ENCODE assay signal across 8 cellular contexts in genomic region chr19:15264061-15264932, GRCh38. TPM values are rescaled to one million over a fixed set of nuclear protein-coding genes. Genes with fewer than 3 reads are reported as not detected.
DNase-seq lines count a peak whose midpoint lies in the region; ATAC-seq, FAIRE-seq and TF ChIP-seq lines count a peak whose summit lies in the region.

No MANE protein-coding gene starts in this region.

- no peak overlapping the region for H3K9ac ChIP-seq in Loucy (ENCODE audit: low read depth, low read length, poor library complexity, severe bottlenecking)
- H3K9ac ChIP-seq in K562 (ENCODE audit: insufficient read depth in 1 of 2, low read depth in 2 of 2, low read length in 2 of 2), result no peak overlapping the region

- H3K27me3 ChIP-seq in Loucy (ENCODE audit: insufficient read depth, low read length, poor library complexity, severe bottlenecking) (no peaks in the 10 kb centered on the region), K562 (ENCODE audit: control insufficient read depth in 2 of 2, insufficient read depth in 2 of 2, low read length in 2 of 2) (no peaks in the 10 kb centered on the region)

- TF ChIP-seq CTCF in Loucy (conservative IDR thresholded peaks at IDR 0.05; ENCODE audit: low read length), result peak; percentile 83
- peak; percentile 77 to 90 (median 80) for TF ChIP-seq CTCF in K562 (IDR thresholded peaks at IDR 0.05 in 2 of 3, conservative IDR thresholded peaks at IDR 0.05 in 1 of 3; ENCODE audit: insufficient read depth in 2 of 3, low read depth in 1 of 3, low read length in 3 of 3)

- intact Hi-C loops in K562 (cut with micrococcal nuclease), result loop anchor here (2.0 to 5.0 kb wide), 3 partner anchors 87 to 293 kb away; partner anchors contain the start of gene AKAP8

- H3K9me3 ChIP-seq in Loucy (ENCODE audit: insufficient read depth, low read depth, low read length) (no peaks in the 10 kb centered on the region), K562 (replicated peaks; ENCODE audit: control insufficient read depth, insufficient read depth, low read depth, low read length) (no peaks in the 10 kb centered on the region)

- CTCF ChIA-PET in K562 (lab: Yijun Ruan, JAX; ENCODE audit: low intra/inter-chr PET ratio), result interaction anchor here (0.7 to 1.8 kb wide), 2 partner anchors 155 to 292 kb away, joined by 3 to 11 read pairs; no protein-coding TSS in a partner anchor

- TF ChIP-seq RAD21 in K562 (CRISPR knock-in tag; conservative IDR thresholded peaks at IDR 0.05 in 1 of 2, IDR thresholded peaks at IDR 0.05 in 1 of 2), result peak; percentile 64 to 84

- H3K9me1 ChIP-seq in K562 (ENCODE audit: control insufficient read depth, insufficient read depth, low read length), result peaks cover 6% of the 10 kb centered on the region

- POLR2A ChIA-PET in K562 (lab: Yijun Ruan, JAX), result no interaction called here

- H3K27ac ChIP-seq in K562 (ENCODE audit: extremely low read depth, low read depth, low read length), result no peak overlapping the region

- H3K4me2 ChIP-seq in Loucy (ENCODE audit: low read depth, low read length, poor library complexity, severe bottlenecking) (no peak overlapping the region), K562 (ENCODE audit: insufficient read depth, low read length) (no peak overlapping the region)

- no peak overlapping the region for H3K4me3 ChIP-seq in Loucy (ENCODE audit: low read length, poor library complexity, severe bottlenecking)
- H3K4me3 ChIP-seq in K562, result no peak overlapping the region

- FAIRE-seq in K562 (lab: Jason Lieb, UNC), result peak; percentile 82

- ATAC-seq in K562, result peak; percentile 91
- no peak for ATAC-seq in HG02678 (IDR thresholded peaks at IDR 0.05; ENCODE audit: unreplicated experiment)
- no peak for ATAC-seq in HG02642 (IDR thresholded peaks at IDR 0.05; ENCODE audit: poor library complexity, unreplicated experiment)

- peaks cover 67% of the 10 kb centered on the region for H4K20me1 ChIP-seq in Loucy (ENCODE audit: insufficient read depth, low read length, poor library complexity, severe bottlenecking)
- peaks cover 38% of the 10 kb centered on the region for H4K20me1 ChIP-seq in K562 (replicated peaks; ENCODE audit: control insufficient read depth, insufficient read depth, low read length)

- no peak for TF ChIP-seq EP300 in K562 (IDR thresholded peaks at IDR 0.05; ENCODE audit: low read length)

- TSS peak; percentile 14 for BruUV-seq in K562 (replicated peaks; lab: Mats Ljungman, UMichigan)

- H3K36me3 ChIP-seq in Loucy (ENCODE audit: insufficient read depth, low read length), result peaks cover 98% of the 10 kb centered on the region
- H3K36me3 ChIP-seq in K562 (ENCODE audit: control insufficient read depth, insufficient read depth, low read length), result peaks cover 100% of the 10 kb centered on the region

- no peaks in the 10 kb centered on the region for H3F3A ChIP-seq in Loucy (ENCODE audit: low read depth)

- peaks cover 33% of the 10 kb centered on the region for H3K79me2 ChIP-seq in Loucy (ENCODE audit: insufficient read depth, low read length)
- H3K79me2 ChIP-seq in K562 (ENCODE audit: control insufficient read depth, insufficient read depth, low read length), result peaks cover 26% of the 10 kb centered on the region

- 83% methylated on average over 26 of the region's 28 CpGs for WGBS in K562 (ENCODE audit: insufficient coverage, low coverage, missing lambda C conversion rate)

- in situ Hi-C loops in K562 (cut with MboI), result no loop called here

- DNase-seq in DMS53 (lab: John Stamatoyannopoulos, UW) (peak; percentile 70), UCSD-AML1 (lab: John Stamatoyannopoulos, UW; ENCODE audit: unreplicated experiment) (peak; percentile 78), K562 (ENCODE audit: extremely low read depth in 1 of 4, low spot score in 3 of 4) (peak; percentile 65 to 79 (median 68)), iPS-NIHi7 (ENCODE audit: extremely low spot score) (peak; percentile 84)
- peak; percentile 48 to 72 for DNase-seq in stimulated activated CD4-positive, alpha-beta T cell treated with anti-CD3 and anti-CD28 coated beads, Interleukin-12 subunit alpha, Interleukin-12 subunit beta, amount 100 ng/mL, for 24 hours (ENCODE audit: low read depth in 2 of 2)

- H3K4me1 ChIP-seq in Loucy (ENCODE audit: insufficient read depth, low read length, poor library complexity, severe bottlenecking) (no peaks in the 10 kb centered on the region), K562 (replicated peaks in 1 of 2; ENCODE audit: control insufficient read depth in 2 of 2, insufficient read depth in 2 of 2, low read length in 2 of 2) (peaks cover 0 to 6% of the 10 kb centered on the region in 2 experiments; a peak in 2 of 5 replicates)

- TF ChIP-seq POLR2A in K562 (conservative IDR thresholded peaks at IDR 0.05), result no peak

- no peaks in the 10 kb centered on the region for H3K9me2 ChIP-seq in Loucy (replicated peaks; ENCODE audit: low read depth, low read length)

- no peak overlapping the region for H2AFZ ChIP-seq in Loucy (ENCODE audit: low read length)
- H2AFZ ChIP-seq in K562 (ENCODE audit: low read depth, low read length), result no peak overlapping the region

TF ChIP-seq in K562, 482 proteins besides CTCF, POLR2A, EP300 and RAD21 (continues in another document):
- no peak for TF ChIP-seq USF2 (CRISPR knock-in tag; IDR thresholded peaks at IDR 0.05)
- no peak for TF ChIP-seq ARID3B (CRISPR knock-in tag; IDR thresholded peaks at IDR 0.05; ENCODE audit: borderline replicate concordance)
- no peak for TF ChIP-seq HDAC6 (IDR thresholded peaks at IDR 0.05; ENCODE audit: low read depth, low read length)
- TF ChIP-seq NRF1 (conservative IDR thresholded peaks at IDR 0.05 in 1 of 2, IDR thresholded peaks at IDR 0.05 in 1 of 2), result no peak
- peak; percentile 89 for TF ChIP-seq RB1 (IDR thresholded peaks at IDR 0.05; ENCODE audit: low read depth)
- TF ChIP-seq IRF2 (CRISPR knock-in tag; IDR thresholded peaks at IDR 0.05), result no peak
- TF ChIP-seq ATF1 (CRISPR knock-in tag; IDR thresholded peaks at IDR 0.05), result no peak
- TF ChIP-seq ATF1 (tag; IDR thresholded peaks at IDR 0.05), result peak; percentile 47
- no peak for TF ChIP-seq ETV6 (IDR thresholded peaks at IDR 0.05; ENCODE audit: borderline replicate concordance in 1 of 2, low read depth in 2 of 2, low read length in 1 of 2)
- no peak for TF ChIP-seq ETV6 (CRISPR knock-in tag; IDR thresholded peaks at IDR 0.05; ENCODE audit: borderline replicate concordance)
- no peak for TF ChIP-seq KLF16 (IDR thresholded peaks at IDR 0.05)
- TF ChIP-seq CHD4 (IDR thresholded peaks at IDR 0.05; ENCODE audit: insufficient read depth, insufficient replicate concordance, low read depth, low read length, poor library complexity, severe bottlenecking), result no peak
- TF ChIP-seq ARHGAP35 (IDR thresholded peaks at IDR 0.05; ENCODE audit: partially characterized antibody), result no peak
- TF ChIP-seq TCFL5 (CRISPR knock-in tag; conservative IDR thresholded peaks at IDR 0.05), result no peak
- no peak for TF ChIP-seq POU5F1 (IDR thresholded peaks at IDR 0.05; ENCODE audit: borderline replicate concordance, low read depth, low read length, partially characterized antibody)
- TF ChIP-seq PHTF2 (CRISPR knock-in tag; IDR thresholded peaks at IDR 0.05), result no peak
- TF ChIP-seq MEF2D (tag; conservative IDR thresholded peaks at IDR 0.05; ENCODE audit: low read depth), result no peak
- no peak for TF ChIP-seq FOXM1 (IDR thresholded peaks at IDR 0.05; ENCODE audit: low read depth)
- no peak for TF ChIP-seq FOXM1 (CRISPR knock-in tag; IDR thresholded peaks at IDR 0.05; ENCODE audit: low read depth)
- no peak for TF ChIP-seq ZC3H8 (IDR thresholded peaks at IDR 0.05)
- no peak for TF ChIP-seq HNRNPLL (IDR thresholded peaks at IDR 0.05; ENCODE audit: low read depth, low read length, poor library complexity, severe bottlenecking)
- no peak for TF ChIP-seq BRD4 (IDR thresholded peaks at IDR 0.05)
- no peak for TF ChIP-seq DPF2 (IDR thresholded peaks at IDR 0.05)

RNA-seq across cellular contexts. Expression of gene EPHX3, which starts 32.0 kb away (rescaled TPM):
- total RNA-seq in K562 (2011; cell fraction: chromatin; rRNA removed; ENCODE audit: low replicate concordance), result 0.39 and 1.6 TPM in 2 replicates
- total RNA-seq in K562 (2011; cell fraction: nucleolus; rRNA removed), result 0.79 and 0.83 TPM in 2 replicates
- total RNA-seq in K562 (2011; cell fraction: nucleoplasm; rRNA removed), result 0.69 and 0.88 TPM in 2 replicates
- total RNA-seq in K562 (2014; rRNA removed), result not detected in 2 replicates
- total RNA-seq in K562 (2014; rRNA removed; fragmentation: Illumina TruSeq; extraction: Trizol), result not detected in 2 replicates
- not detected in 2 replicates for total RNA-seq in K562 (2015; rRNA removed; fragmentation: Illumina TruSeq; extraction: Trizol)
- 0.20 TPM in 1 of 2 replicates, not detected in the other for total RNA-seq in K562 (2021)
- 0.07 TPM in 1 of 2 replicates, not detected in the other for polyA plus RNA-seq in K562 (2011; rRNA removed)
- 0.06 and 0.12 TPM in 2 replicates for polyA plus RNA-seq in K562 (2011; cell fraction: cytosol; rRNA removed)
- 0.21 and 0.50 TPM in 2 replicates for polyA plus RNA-seq in K562 (2011; cell fraction: nucleus; rRNA removed)
- not detected in 2 replicates for polyA plus RNA-seq in K562 (2012)
- polyA plus RNA-seq in K562 (2014; fragmentation: Illumina TruSeq; extraction: Trizol), result not detected in 2 replicates
- polyA plus RNA-seq in K562 (2014; fragmentation: Nextera tagmentation; extraction: Ambion mirVana), result not detected
- not detected in 2 replicates for polyA plus RNA-seq in K562 (2014; rRNA removed)
- polyA minus RNA-seq in K562 (2011; rRNA and poly(A)+ RNA removed), result not detected in 2 replicates
- polyA minus RNA-seq in K562 (2011; cell fraction: cytosol; rRNA and poly(A)+ RNA removed), result not detected in 2 replicates
- not detected in 2 replicates for polyA minus RNA-seq in K562 (2011; cell fraction: nucleus; rRNA and poly(A)+ RNA removed)
